Comparison of ENCODE assay signal across 8 cellular contexts in genomic region chr10:75111367-75111905, GRCh38. TPM values are rescaled to one million over a fixed set of nuclear protein-coding genes. Genes with fewer than 3 reads are reported as not detected.
DNase-seq lines count a peak whose midpoint lies in the region; ATAC-seq and TF ChIP-seq lines count a peak whose summit lies in the region.

TSS of gene SAMD8 (plus strand) at chr10:75111656. CDS start at chr10:75150529, 38,873 bp downstream.

- peaks cover 55% of the 10 kb centered on the region for H3K4me1 Mint-ChIP-seq in activated naive CD4-positive, alpha-beta T cell treated with anti-CD3 and anti-CD28 coated beads, Interleukin-2, amount 10 ng/mL, durations not matched to agents 7 days and 5 days

- H3K27ac ChIP-seq in SK-N-SH (ENCODE audit: low read depth in 2 of 2, low read length in 1 of 2) (peak within 1 kb of the TSS; percentile 91 to 97), gastroesophageal sphincter (peak within 1 kb of the TSS; percentile 92 to 97 (median 95))

- H3K4me2 ChIP-seq in SK-N-SH: peak within 1 kb of the TSS; percentile 87

- peak within 1 kb of the TSS; percentile 76 for H3K4me3 Mint-ChIP-seq in activated naive CD4-positive, alpha-beta T cell treated with anti-CD3 and anti-CD28 coated beads, Interleukin-2, amount 10 ng/mL, durations not matched to agents 7 days and 5 days

- POLR2A ChIA-PET in SK-N-SH (lab: Yijun Ruan, JAX): interaction anchor here (0.6 to 1.0 kb wide), 3 partner anchors 99 to 805 kb away, joined by 3 to 7 read pairs (median 3); partner anchors contain the start of gene VDAC2

- TF ChIP-seq POLR2A in gastroesophageal sphincter (IDR thresholded peaks at IDR 0.05): peak; percentile 91 to 93

- peaks cover 4% of the 10 kb centered on the region for H3K36me3 Mint-ChIP-seq in activated naive CD4-positive, alpha-beta T cell treated with anti-CD3 and anti-CD28 coated beads, Interleukin-2, amount 10 ng/mL, durations not matched to agents 7 days and 5 days

- H4K20me1 ChIP-seq in SK-N-SH (ENCODE audit: insufficient read depth): peaks cover 38% of the 10 kb centered on the region

- no peak for TF ChIP-seq EP300 in SK-N-SH (IDR thresholded peaks at IDR 0.05; ENCODE audit: borderline replicate concordance in 1 of 2, low read depth in 1 of 2, low read length in 1 of 2)
- TF ChIP-seq EP300 in gastroesophageal sphincter (IDR thresholded peaks at IDR 0.05): no peak

- peak within 1 kb of the TSS; percentile 89 for H3K27ac Mint-ChIP-seq in activated naive CD4-positive, alpha-beta T cell treated with anti-CD3 and anti-CD28 coated beads, Interleukin-2, amount 10 ng/mL, durations not matched to agents 7 days and 5 days

- H3K9me2 ChIP-seq in SK-N-SH: no peaks in the 10 kb centered on the region

- H3K4me1 ChIP-seq in SK-N-SH (ENCODE audit: control insufficient read depth in 1 of 2, insufficient read depth in 2 of 2, low read depth in 1 of 2, low read length in 1 of 2) (peaks cover 5 to 8% of the 10 kb centered on the region in 2 experiments; a peak in 3 of 4 replicates), gastroesophageal sphincter (peaks cover 0 to 49% (median 7%) of the 10 kb centered on the region in 3 donors)

- under 1% methylated on average over 29 of the region's 61 CpGs for WGBS in SK-N-SH (ENCODE audit: low lambda C conversion rate)
- 0% methylated on average over 7 of the region's 61 CpGs; no CpG with 5 or more reads in 1 of the 2 donors for WGBS in gastroesophageal sphincter (ENCODE audit: low coverage in 1 of 2), 2 donors

- DNase-seq in DMS53 treated with DMSO at 0.1 percent for 48 hours (lab: John Stamatoyannopoulos, UW; ENCODE audit: unreplicated experiment) (peak; percentile 95), M059J (ENCODE audit: low read depth) (peak; percentile 95), SK-N-SH (peak; percentile 99), non-pigmented ciliary epithelial cell (ENCODE audit: low read depth) (peak; percentile 73)
- peak; percentile 98 for DNase-seq in activated naive CD4-positive, alpha-beta T cell treated with anti-CD3 and anti-CD28 coated beads, Interleukin-2, amount 10 ng/mL, durations not matched to agents 7 days and 5 days

- H3K36me3 ChIP-seq in SK-N-SH (replicated peaks in 1 of 2; ENCODE audit: control insufficient read depth in 1 of 2, insufficient read depth in 2 of 2, low read length in 1 of 2): peaks cover 0 to 6% of the 10 kb centered on the region in 2 experiments
- no peaks in the 10 kb centered on the region for H3K36me3 ChIP-seq in gastroesophageal sphincter

- H3K9me3 Mint-ChIP-seq in activated naive CD4-positive, alpha-beta T cell treated with anti-CD3 and anti-CD28 coated beads, Interleukin-2, amount 10 ng/mL, durations not matched to agents 7 days and 5 days: no peaks in the 10 kb centered on the region

- H2AFZ ChIP-seq in SK-N-SH (ENCODE audit: low read depth): peak within 1 kb of the TSS; percentile 77

- H3K9me3 ChIP-seq in SK-N-SH (no peaks in the 10 kb centered on the region), gastroesophageal sphincter (no peaks in the 10 kb centered on the region)

- peak within 1 kb of the TSS; percentile 94 for H3K9ac ChIP-seq in SK-N-SH

- CTCF ChIA-PET in SK-N-SH (lab: Yijun Ruan, JAX): interaction anchor here (0.7 to 6.4 kb wide), 10 partner anchors 77 to 1873 kb away, joined by 3 to 36 read pairs (median 4); partner anchors contain the start of gene COMTD1
- CTCF ChIA-PET in activated naive CD4-positive, alpha-beta T cell treated with anti-CD3 and anti-CD28 coated beads, Interleukin-2, amount 10 ng/mL, durations not matched to agents 7 days and 5 days (lab: Charles Lee): interaction anchor here (0.7 to 3.3 kb wide), 5 partner anchors 11 to 867 kb away, joined by 3 to 13 read pairs (median 7); partner anchors contain the start of genes COMTD1 and VDAC2

- H3F3A ChIP-seq in SK-N-SH (replicated peaks; ENCODE audit: insufficient read depth): peaks cover 32% of the 10 kb centered on the region

- ATAC-seq in GM21723 (IDR thresholded peaks at IDR 0.05; ENCODE audit: unreplicated experiment) (peak; percentile 79), gastroesophageal sphincter (peak; percentile 94)

- peaks cover under 1% of the 10 kb centered on the region for H3K27me3 Mint-ChIP-seq in activated naive CD4-positive, alpha-beta T cell treated with anti-CD3 and anti-CD28 coated beads, Interleukin-2, amount 10 ng/mL, durations not matched to agents 7 days and 5 days

- no peaks in the 10 kb centered on the region for H3K27me3 ChIP-seq in SK-N-SH (ENCODE audit: insufficient read depth)
- no peaks in the 10 kb centered on the region for H3K27me3 ChIP-seq in gastroesophageal sphincter

- no peak; the same call in none of the 2 replicates for TF ChIP-seq CTCF in SK-N-SH (IDR thresholded peaks at IDR 0.05)
- TF ChIP-seq CTCF in gastroesophageal sphincter (IDR thresholded peaks at IDR 0.05): peak in 3 of 4 experiments; percentile 58 to 71 (median 65)
- no peak for TF ChIP-seq CTCF in subcutaneous adipose tissue (IDR thresholded peaks at IDR 0.05; ENCODE audit: low read depth)

- H3K4me3 ChIP-seq in SK-N-SH (ENCODE audit: low read depth in 2 of 2, low read length in 1 of 2) (peak within 1 kb of the TSS; percentile 75 to 96), gastroesophageal sphincter (peak within 1 kb of the TSS; percentile 83 to 92)

- H3K79me2 ChIP-seq in SK-N-SH (ENCODE audit: insufficient read depth): peaks cover 45% of the 10 kb centered on the region

- TF ChIP-seq RAD21 in SK-N-SH (IDR thresholded peaks at IDR 0.05; ENCODE audit: low read length): no peak

TF ChIP-seq in SK-N-SH, 30 proteins besides CTCF, POLR2A, EP300 and RAD21:
- TF ChIP-seq GABPA (IDR thresholded peaks at IDR 0.05; ENCODE audit: low read depth) (peak; percentile 80), TAF1 (IDR thresholded peaks at IDR 0.05; ENCODE audit: borderline replicate concordance, low read depth, low read length) (no peak), CHD2 (IDR thresholded peaks at IDR 0.05; ENCODE audit: low read length, partially characterized antibody) (peak; percentile 97), GATA2 (CRISPR knock-in tag; IDR thresholded peaks at IDR 0.05) (no peak), NRF1 (IDR thresholded peaks at IDR 0.05; ENCODE audit: low read depth, low read length) (peak; percentile 60), MEF2A (IDR thresholded peaks at IDR 0.05; ENCODE audit: borderline replicate concordance, low read depth) (no peak), POLR2AphosphoS5 (IDR thresholded peaks at IDR 0.05; ENCODE audit: low read depth, low read length) (no peak; the same call in 1 of the 2 replicates), PBX3 (IDR thresholded peaks at IDR 0.05) (no peak), MXI1 (IDR thresholded peaks at IDR 0.05; ENCODE audit: low read depth, low read length) (0 out of 2 replicates have a peak, but pooled peaks have one; percentile 5)
- TF ChIP-seq, protein P1, sequence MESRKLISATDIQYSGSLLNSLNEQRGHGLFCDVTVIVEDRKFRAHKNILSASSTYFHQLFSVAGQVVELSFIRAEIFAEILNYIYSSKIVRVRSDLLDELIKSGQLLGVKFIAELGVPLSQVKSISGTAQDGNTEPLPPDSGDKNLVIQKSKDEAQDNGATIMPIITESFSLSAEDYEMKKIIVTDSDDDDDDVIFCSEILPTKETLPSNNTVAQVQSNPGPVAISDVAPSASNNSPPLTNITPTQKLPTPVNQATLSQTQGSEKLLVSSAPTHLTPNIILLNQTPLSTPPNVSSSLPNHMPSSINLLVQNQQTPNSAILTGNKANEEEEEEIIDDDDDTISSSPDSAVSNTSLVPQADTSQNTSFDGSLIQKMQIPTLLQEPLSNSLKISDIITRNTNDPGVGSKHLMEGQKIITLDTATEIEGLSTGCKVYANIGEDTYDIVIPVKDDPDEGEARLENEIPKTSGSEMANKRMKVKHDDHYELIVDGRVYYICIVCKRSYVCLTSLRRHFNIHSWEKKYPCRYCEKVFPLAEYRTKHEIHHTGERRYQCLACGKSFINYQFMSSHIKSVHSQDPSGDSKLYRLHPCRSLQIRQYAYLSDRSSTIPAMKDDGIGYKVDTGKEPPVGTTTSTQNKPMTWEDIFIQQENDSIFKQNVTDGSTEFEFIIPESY (IDR thresholded peaks at IDR 0.05; ENCODE audit: borderline replicate concordance, low read depth): peak; percentile 90
- TF ChIP-seq, protein P2, sequence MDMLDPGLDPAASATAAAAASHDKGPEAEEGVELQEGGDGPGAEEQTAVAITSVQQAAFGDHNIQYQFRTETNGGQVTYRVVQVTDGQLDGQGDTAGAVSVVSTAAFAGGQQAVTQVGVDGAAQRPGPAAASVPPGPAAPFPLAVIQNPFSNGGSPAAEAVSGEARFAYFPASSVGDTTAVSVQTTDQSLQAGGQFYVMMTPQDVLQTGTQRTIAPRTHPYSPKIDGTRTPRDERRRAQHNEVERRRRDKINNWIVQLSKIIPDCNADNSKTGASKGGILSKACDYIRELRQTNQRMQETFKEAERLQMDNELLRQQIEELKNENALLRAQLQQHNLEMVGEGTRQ (IDR thresholded peaks at IDR 0.05; ENCODE audit: borderline replicate concordance, low read depth, low read length): no peak
TF ChIP-seq in SK-N-SH: peak in this region for 5.

RNA-seq across cellular contexts. Expression of gene SAMD8, which starts in this region (rescaled TPM):
- 13.0 and 24.5 TPM in 2 replicates for total RNA-seq in M059J (2014; rRNA removed; shearing (Covaris generic))
- polyA plus RNA-seq in SK-N-SH (2012; rRNA removed): 9.7 and 14.3 TPM in 2 replicates
- 13.9 and 14.6 TPM in 2 replicates for polyA plus RNA-seq in SK-N-SH (2012; cell fraction: cytosol; rRNA removed)
- 8.0 and 12.5 TPM in 2 replicates for polyA plus RNA-seq in SK-N-SH (2012; cell fraction: nucleus; rRNA removed)
- total RNA-seq in gastroesophageal sphincter (10 to 100 TPM; 23.2 to 33.8 (median 30.7) TPM), subcutaneous adipose tissue (10 to 100 TPM; 53.1 to 59.7 (median 57.8) TPM)

Comparison
In these comparisons a context has a peak if more than half of its experiments do, and no peak if none do; other contexts are left out.
1. Peak in every context shown above with its lines: DNase-seq, ATAC-seq, H3K4me3 ChIP-seq and H3K27ac ChIP-seq.
2. CTCF ChIP-seq: peak in gastroesophageal sphincter (3 of 4); none in SK-N-SH (single experiment) and subcutaneous adipose tissue (single experiment).